Comparison of ENCODE assay signal across 8 cellular contexts in the genomic region with DNA sequence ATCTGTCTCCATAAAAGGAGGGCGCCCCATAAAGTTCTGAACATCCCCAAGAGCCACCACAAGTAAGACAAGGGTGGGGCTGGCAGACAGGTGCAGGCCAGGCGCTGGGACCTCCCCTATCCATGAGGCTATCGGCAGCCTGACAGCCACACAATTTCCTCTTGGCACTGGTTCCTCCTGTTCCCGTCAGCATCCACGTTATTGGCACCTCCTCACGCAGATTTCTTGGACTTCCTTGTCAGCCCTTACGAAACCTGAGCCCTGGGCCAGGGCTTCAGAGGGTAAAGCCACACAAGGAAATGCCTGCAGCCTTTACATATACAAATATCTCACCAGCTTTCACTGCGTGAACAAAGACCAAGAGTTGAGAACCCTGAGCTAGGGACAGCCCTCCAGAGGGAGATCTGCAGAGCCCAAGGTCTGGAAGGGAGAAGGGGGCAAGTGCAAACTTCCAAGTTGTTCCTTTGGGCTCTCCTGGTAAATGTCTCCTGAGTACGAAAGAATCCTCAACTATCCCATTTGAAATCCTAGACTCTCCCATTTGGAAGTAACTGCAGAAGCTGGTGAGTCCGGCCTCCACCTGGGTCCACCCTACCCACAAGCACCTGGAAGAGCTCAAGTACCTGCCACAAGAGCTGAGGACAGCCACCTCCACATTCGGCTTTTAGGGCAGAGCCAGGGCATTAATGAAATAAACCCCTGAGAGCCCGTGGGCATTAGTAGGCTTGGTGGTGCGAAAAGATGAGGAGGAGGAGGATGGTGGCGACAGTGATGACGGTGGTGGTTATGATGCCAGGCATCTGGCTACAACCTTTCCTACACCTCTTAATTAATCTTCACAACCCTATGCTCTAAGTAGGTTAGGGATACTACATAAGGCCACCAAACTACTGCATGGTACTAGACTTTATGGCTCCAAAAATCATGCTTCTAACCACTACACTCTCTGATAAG. TPM values are rescaled to one million over a fixed set of nuclear protein-coding genes. Genes with fewer than 3 reads are reported as not detected.
DNase-seq lines count a peak whose midpoint lies in the region; ATAC-seq and TF ChIP-seq lines count a peak whose summit lies in the region.

No MANE protein-coding gene starts in this region.

- H3K9me2 ChIP-seq in SU-DHL-6 (replicated peaks; ENCODE audit: insufficient read depth, low read length), result no peaks in the 10 kb centered on the region

- ATAC-seq in GM18870 (IDR thresholded peaks at IDR 0.05; ENCODE audit: unreplicated experiment), result peak; percentile 10
- peak; percentile 19 for ATAC-seq in HG02943 (IDR thresholded peaks at IDR 0.05; ENCODE audit: low read depth, unreplicated experiment)
- ATAC-seq in GM19328 (IDR thresholded peaks at IDR 0.05; ENCODE audit: unreplicated experiment), result no peak

- no peaks in the 10 kb centered on the region for H3K79me2 ChIP-seq in SU-DHL-6 (ENCODE audit: insufficient read depth, low read length)

- peak overlapping the region; percentile 44 for H3K4me2 ChIP-seq in SU-DHL-6 (ENCODE audit: low read depth, low read length, poor library complexity, severe bottlenecking)

- no peak overlapping the region for H3K27ac Mint-ChIP-seq in glutamatergic neuron (ENCODE audit: unreplicated experiment)

- H3F3A ChIP-seq in SU-DHL-6 (ENCODE audit: insufficient read depth), result no peaks in the 10 kb centered on the region

- no peaks in the 10 kb centered on the region for H3K36me3 Mint-ChIP-seq in glutamatergic neuron (ENCODE audit: unreplicated experiment)

- TF ChIP-seq CTCF in SU-DHL-6 (IDR thresholded peaks at IDR 0.05; ENCODE audit: insufficient read depth, low read length, poor library complexity, severe bottlenecking), result no peak
- TF ChIP-seq CTCF in glutamatergic neuron (IDR thresholded peaks at IDR 0.05; ENCODE audit: partially characterized antibody, unreplicated experiment), result no peak

- H3K9me3 Mint-ChIP-seq in glutamatergic neuron (ENCODE audit: unreplicated experiment), result peaks cover 3% of the 10 kb centered on the region

- H3K4me3 ChIP-seq in SU-DHL-6 (ENCODE audit: insufficient read depth, low read length, poor library complexity, severe bottlenecking), result peak overlapping the region; percentile 8
- H3K4me3 ChIP-seq in effector memory CD4-positive, alpha-beta T cell (ENCODE audit: insufficient read depth, low read depth, low read length, poor library complexity, severe bottlenecking), result peak overlapping the region; percentile 35

- peak overlapping the region; percentile 21 for H3K9ac ChIP-seq in SU-DHL-6 (ENCODE audit: low read length)

- no peaks in the 10 kb centered on the region for H3K4me1 Mint-ChIP-seq in glutamatergic neuron (ENCODE audit: low read depth, unreplicated experiment)

- H3K36me3 ChIP-seq in SU-DHL-6 (ENCODE audit: low read length), result no peaks in the 10 kb centered on the region
- H3K36me3 ChIP-seq in effector memory CD4-positive, alpha-beta T cell (ENCODE audit: control insufficient read depth, insufficient read depth, low read length), result no peaks in the 10 kb centered on the region

- H3K27me3 ChIP-seq in SU-DHL-6 (ENCODE audit: low read length), result no peaks in the 10 kb centered on the region
- H3K27me3 ChIP-seq in effector memory CD4-positive, alpha-beta T cell (replicated peaks; ENCODE audit: control insufficient read depth, insufficient read depth, low read length, poor library complexity, severe bottlenecking), result no peaks in the 10 kb centered on the region

- DNase-seq in effector memory CD4-positive, alpha-beta T cell, result peak; percentile 46 to 62 (median 57)
- DNase-seq in pulmonary artery endothelial cell (ENCODE audit: low read depth, low spot score) (peak; percentile 73), glutamatergic neuron (no peak), COLO829 (ENCODE audit: low spot score) (no peak)

- H3K4me3 Mint-ChIP-seq in glutamatergic neuron (ENCODE audit: unreplicated experiment), result no peak overlapping the region

- no peaks in the 10 kb centered on the region for H4K20me1 ChIP-seq in SU-DHL-6 (ENCODE audit: low read depth, low read length)

- H3K27me3 Mint-ChIP-seq in glutamatergic neuron (ENCODE audit: unreplicated experiment), result peaks cover 2% of the 10 kb centered on the region

- peak overlapping the region; percentile 77 for H3K27ac ChIP-seq in SU-DHL-6 (ENCODE audit: low read depth, low read length)
- peak overlapping the region; percentile 88 for H3K27ac ChIP-seq in effector memory CD4-positive, alpha-beta T cell (ENCODE audit: insufficient read depth, low read length, poor library complexity, severe bottlenecking)

- H2AFZ ChIP-seq in SU-DHL-6 (ENCODE audit: low read depth, low read length, severe bottlenecking), result no peak overlapping the region

- H3K9me3 ChIP-seq in SU-DHL-6 (ENCODE audit: insufficient read depth, low read length), result no peaks in the 10 kb centered on the region
- H3K9me3 ChIP-seq in effector memory CD4-positive, alpha-beta T cell (ENCODE audit: control insufficient read depth, low read length), result no peaks in the 10 kb centered on the region

- peaks cover 77% of the 10 kb centered on the region for H3K4me1 ChIP-seq in effector memory CD4-positive, alpha-beta T cell (ENCODE audit: control insufficient read depth, insufficient read depth, low read length, poor library complexity, severe bottlenecking)

RNA-seq across cellular contexts. Expression of gene TC2N, which starts 5.5 kb away (rescaled TPM):
- total RNA-seq in pulmonary artery endothelial cell, result 0.07 TPM in 1 of 2 replicates, not detected in the other
- 2.5 TPM for total RNA-seq in glutamatergic neuron (ENCODE audit: unreplicated experiment)

Comparison
In these comparisons a context has a peak if more than half of its experiments do, and no peak if none do; other contexts are left out.
1. DNase-seq: peak in effector memory CD4-positive, alpha-beta T cell (3 of 3) and pulmonary artery endothelial cell (single experiment); none in glutamatergic neuron (single experiment) and COLO829 (single experiment).